In genomic region chr1:223846668-223847007, GRCh38 we compare ENCODE assay signal across 8 cellular contexts. TPM values are rescaled to one million over a fixed set of nuclear protein-coding genes. Genes with fewer than 3 reads are reported as not detected.
DNase-seq lines count a peak whose midpoint lies in the region; FAIRE-seq and TF ChIP-seq lines count a peak whose summit lies in the region.

No MANE protein-coding gene starts in this region.

- no peaks in the 10 kb centered on the region for H3K27me3 ChIP-seq in HUES48 (ENCODE audit: control insufficient read depth, insufficient read depth, low read length)
- no peaks in the 10 kb centered on the region for H3K27me3 ChIP-seq in ovary

- intact Hi-C loops in Calu3 (cut with micrococcal nuclease; ENCODE audit: unreplicated experiment) = loop anchor here (5.0 kb wide), 1 partner anchor 34 kb away; no protein-coding TSS in a partner anchor
- intact Hi-C loops in ovary (cut with DNase I) = loop anchor here in 1 of 4 donors (10.0 kb wide), 1 partner anchor 132 kb away; the partner anchor contains the start of gene CAPN2

- no peaks in the 10 kb centered on the region for H3K9me3 ChIP-seq in HUES48 (ENCODE audit: control insufficient read depth, insufficient read depth, low read length)
- H3K9me3 ChIP-seq in ovary = no peaks in the 10 kb centered on the region

- TF ChIP-seq POLR2A in ovary (IDR thresholded peaks at IDR 0.05) = no peak

- no peak for TF ChIP-seq CTCF in Calu3 (IDR thresholded peaks at IDR 0.05; ENCODE audit: unreplicated experiment)
- no peak for TF ChIP-seq CTCF in ovary (IDR thresholded peaks at IDR 0.05)

- DNase-seq in Calu3 (peak; percentile 44), frontal cortex (ENCODE audit: low spot score in 2 of 2) (peak; percentile 27 to 34), ovary (peak; percentile 45 to 60 (median 52)), KG1 (lab: John Stamatoyannopoulos, UW) (no peak), middle frontal gyrus (ENCODE audit: extremely low spot score, low spot score) (no peak)
- DNase-seq in activated CD4-positive, alpha-beta memory T cell treated with anti-CD3 and anti-CD28 coated beads, Interleukin-2, amount 10 ng/mL, durations not matched to agents 7 days and 5 days = no peak
- no peak for DNase-seq in effector CD8-positive, alpha-beta T cell (lab: John Stamatoyannopoulos, UW)

- no peaks in the 10 kb centered on the region for H3K27me3 Mint-ChIP-seq in Calu3 (ENCODE audit: unreplicated experiment)
- H3K27me3 Mint-ChIP-seq in activated CD4-positive, alpha-beta memory T cell treated with anti-CD3 and anti-CD28 coated beads, Interleukin-2, amount 10 ng/mL, durations not matched to agents 7 days and 5 days = peaks cover 1% of the 10 kb centered on the region

- BruUV-seq in Calu3 (replicated peaks; lab: Mats Ljungman, UMichigan) = no TSS peak

- 5 to 9% (median 6%) methylated on average over 5 of the region's 5 CpGs for WGBS in ovary, 3 donors

- H3K4me3 ChIP-seq in HUES48 (ENCODE audit: low read depth, low read length) (peak overlapping the region; percentile 94), ovary (peak overlapping the region; percentile 84)

- peak overlapping the region; percentile 100 for H3K27ac ChIP-seq in HUES48 (ENCODE audit: low read depth, low read length)
- peak overlapping the region; percentile 98 to 99 for H3K27ac ChIP-seq in ovary

- H3K36me3 Mint-ChIP-seq in Calu3 (ENCODE audit: insufficient read depth, unreplicated experiment) = peaks cover 32% of the 10 kb centered on the region
- peaks cover 19% of the 10 kb centered on the region for H3K36me3 Mint-ChIP-seq in activated CD4-positive, alpha-beta memory T cell treated with anti-CD3 and anti-CD28 coated beads, Interleukin-2, amount 10 ng/mL, durations not matched to agents 7 days and 5 days (ENCODE audit: low read depth)

- H3K9ac ChIP-seq in HUES48 (ENCODE audit: low read depth, low read length) = peak overlapping the region; percentile 99

- peak overlapping the region; percentile 92 for H3K27ac Mint-ChIP-seq in Calu3 (ENCODE audit: unreplicated experiment)
- H3K27ac Mint-ChIP-seq in activated CD4-positive, alpha-beta memory T cell treated with anti-CD3 and anti-CD28 coated beads, Interleukin-2, amount 10 ng/mL, durations not matched to agents 7 days and 5 days = peak overlapping the region; percentile 89

- FAIRE-seq in frontal cortex (lab: Jason Lieb, UNC) = no peak

- TF ChIP-seq EP300 in ovary (IDR thresholded peaks at IDR 0.05) = no peak

- CTCF ChIA-PET in Calu3 (lab: Charles Lee) = interaction anchor here (0.8 to 2.2 kb wide), 4 partner anchors 9 to 139 kb away, joined by 4 to 8 read pairs (median 6); no protein-coding TSS in a partner anchor
- CTCF ChIA-PET in activated CD4-positive, alpha-beta memory T cell treated with anti-CD3 and anti-CD28 coated beads, Interleukin-2, amount 10 ng/mL, durations not matched to agents 7 days and 5 days (lab: Charles Lee) = interaction anchor here (0.9 to 1.2 kb wide), 3 partner anchors 9 to 97 kb away, joined by 3 to 4 read pairs (median 3); no protein-coding TSS in a partner anchor

- H3K36me3 ChIP-seq in HUES48 (ENCODE audit: control insufficient read depth, insufficient read depth, low read length) (no peaks in the 10 kb centered on the region), ovary (no peaks in the 10 kb centered on the region)

- peak overlapping the region; percentile 94 for H3K4me3 Mint-ChIP-seq in Calu3 (ENCODE audit: low read depth, unreplicated experiment)
- peak overlapping the region; percentile 85 for H3K4me3 Mint-ChIP-seq in activated CD4-positive, alpha-beta memory T cell treated with anti-CD3 and anti-CD28 coated beads, Interleukin-2, amount 10 ng/mL, durations not matched to agents 7 days and 5 days

- peaks cover 13% of the 10 kb centered on the region for H3K4me1 ChIP-seq in HUES48 (ENCODE audit: control insufficient read depth, insufficient read depth, low read length)
- peaks cover 4% of the 10 kb centered on the region for H3K4me1 ChIP-seq in ovary (ENCODE audit: insufficient read depth)

- peaks cover 24% of the 10 kb centered on the region for H3K4me1 Mint-ChIP-seq in Calu3 (ENCODE audit: low read depth, unreplicated experiment)
- peaks cover 38% of the 10 kb centered on the region for H3K4me1 Mint-ChIP-seq in activated CD4-positive, alpha-beta memory T cell treated with anti-CD3 and anti-CD28 coated beads, Interleukin-2, amount 10 ng/mL, durations not matched to agents 7 days and 5 days

- POLR2A ChIA-PET in activated CD4-positive, alpha-beta memory T cell treated with anti-CD3 and anti-CD28 coated beads, Interleukin-2, amount 10 ng/mL, durations not matched to agents 7 days and 5 days (lab: Charles Lee) = interaction anchor here (0.7 to 3.9 kb wide), 18 partner anchors 9 to 769 kb away, joined by 3 to 96 read pairs (median 8); partner anchors contain the start of genes CAPN2, CNIH3 and DEGS1

- H3K9me3 Mint-ChIP-seq in Calu3 (ENCODE audit: low read depth, unreplicated experiment) = peaks cover 2% of the 10 kb centered on the region
- peaks cover 7% of the 10 kb centered on the region for H3K9me3 Mint-ChIP-seq in activated CD4-positive, alpha-beta memory T cell treated with anti-CD3 and anti-CD28 coated beads, Interleukin-2, amount 10 ng/mL, durations not matched to agents 7 days and 5 days

RNA-seq across cellular contexts. Expression of gene TP53BP2, which starts 0.9 kb away (rescaled TPM):
- 59.5 and 66.4 TPM in 2 replicates for total RNA-seq in Calu3 (2022)
- 10 to 100 TPM; 34.4 to 36.0 TPM for total RNA-seq in activated CD4-positive, alpha-beta memory T cell treated with anti-CD3 and anti-CD28 coated beads, Interleukin-2, amount 10 ng/mL, durations not matched to agents 7 days and 5 days
- total RNA-seq in frontal cortex = 29.8 TPM
- total RNA-seq in ovary = 10 to 100 TPM; 29.3 to 43.6 (median 39.3) TPM
- 10 to 100 TPM; 12.4 to 26.9 TPM for polyA plus RNA-seq in ovary

Comparison
In these comparisons a context has a peak if more than half of its experiments do, and no peak if none do; other contexts are left out.
1. DNase-seq: peak in Calu3 (single experiment), frontal cortex (2 of 2) and ovary (5 of 5); none in activated CD4-positive, alpha-beta memory T cell treated with anti-CD3 and anti-CD28 coated beads, Interleukin-2, amount 10 ng/mL, durations not matched to agents 7 days and 5 days (single experiment), KG1 (single experiment), effector CD8-positive, alpha-beta T cell (single experiment) and middle frontal gyrus (single experiment).